8 cellular contexts compared by ENCODE assay signal in the genomic region with DNA sequence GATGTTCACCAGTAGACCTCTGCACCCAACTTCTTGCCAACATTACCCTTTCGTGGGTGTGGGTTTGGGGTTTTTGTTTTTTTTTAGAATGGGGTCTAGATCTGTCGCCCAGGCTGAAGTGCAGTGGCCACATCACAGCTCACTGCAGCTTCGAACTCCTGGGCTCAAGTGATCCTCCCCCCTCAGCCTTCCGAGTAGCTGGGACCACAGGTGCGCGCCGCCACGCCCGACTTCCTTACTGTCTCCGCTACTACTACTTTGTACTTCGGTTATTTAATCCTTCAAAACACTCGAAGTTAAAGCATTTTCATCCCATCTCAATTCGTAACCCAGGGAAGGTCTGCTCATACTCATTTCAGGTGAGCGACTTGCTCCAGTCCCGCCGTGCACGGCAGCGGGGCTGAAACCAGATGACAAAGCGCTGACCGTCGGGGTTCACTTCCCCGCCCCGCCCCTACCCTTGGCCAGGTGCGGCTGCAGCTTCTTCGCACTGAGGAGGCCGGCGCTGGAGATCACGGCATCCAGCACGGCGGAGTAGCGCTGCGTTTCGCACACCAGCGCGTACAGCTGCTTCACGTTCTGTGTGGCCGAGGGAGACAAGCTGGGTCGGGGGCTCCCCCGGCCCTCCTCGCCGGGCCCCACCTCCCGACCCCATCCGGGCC. TPM values are rescaled to one million over a fixed set of nuclear protein-coding genes. Genes with fewer than 3 reads are reported as not detected.
DNase-seq lines count a peak whose midpoint lies in the region; ATAC-seq and TF ChIP-seq lines count a peak whose summit lies in the region.
"Not testable (repeated sequence)": the region's sequence is repeated elsewhere in the genome, so short reads cannot be mapped to it uniquely, and the experiment has no call there.

No MANE protein-coding gene starts in this region.

- BruUV-seq in HCT116 (replicated peaks; lab: Mats Ljungman, UMichigan) (TSS peak; percentile 76), Panc1 (replicated peaks; lab: Mats Ljungman, UMichigan) (TSS peak; percentile 94)
- not testable (repeated sequence) for BruUV-seq in mammary epithelial cell (replicated peaks; lab: Mats Ljungman, UMichigan)

- H3K9ac ChIP-seq in BLaER1; mammary epithelial cell (ENCODE audit: insufficient read depth, low read length): not testable (repeated sequence)
- peak overlapping the region; percentile 39; the same call in 1 of the 2 replicates for H3K9ac ChIP-seq in HCT116 (ENCODE audit: low read length)

- not testable (repeated sequence) for DNase-seq in HCT116 (ENCODE audit: low read depth, low spot score); Panc1 (ENCODE audit: low read depth, low spot score); mammary epithelial cell; sigmoid colon

- H3K9me3 ChIP-seq in BLaER1; HCT116 (ENCODE audit: control insufficient read depth in 1 of 2, insufficient read depth in 1 of 2, low read depth in 1 of 2, low read length in 2 of 2); Panc1 (ENCODE audit: control insufficient read depth, insufficient read depth, low read depth, low read length); mammary epithelial cell (replicated peaks; ENCODE audit: insufficient read depth, low read length); sigmoid colon: not testable (repeated sequence)

- H3K27me3 ChIP-seq in BLaER1; HCT116 (ENCODE audit: insufficient read depth, low read length); Panc1 (ENCODE audit: control insufficient read depth, insufficient read depth, low read length); mammary epithelial cell (ENCODE audit: insufficient read depth, low read length); sigmoid colon: not testable (repeated sequence)

- H3K4me2 ChIP-seq in BLaER1 (peak overlapping the region; percentile 59), HCT116 (ENCODE audit: low read length) (peak overlapping the region; percentile 48), mammary epithelial cell (ENCODE audit: insufficient read depth, low read depth, low read length) (peak overlapping the region; percentile 47)

- not testable (repeated sequence) for H2AFZ ChIP-seq in HCT116 (ENCODE audit: low read depth, low read length, poor library complexity, severe bottlenecking); mammary epithelial cell (ENCODE audit: low read depth, low read length)

- peak overlapping the region; percentile 57 for H3K4me3 ChIP-seq in BLaER1
- peak overlapping the region; percentile 43 to 48; a peak in 3 of 4 replicates for H3K4me3 ChIP-seq in HCT116 (replicated peaks in 1 of 2; ENCODE audit: low read depth in 1 of 2, low read length in 2 of 2)
- H3K4me3 ChIP-seq in Panc1 (ENCODE audit: low read depth in 2 of 2, low read length in 2 of 2) = peak overlapping the region; percentile 36 to 47
- H3K4me3 ChIP-seq in mammary epithelial cell (replicated peaks in 1 of 3; ENCODE audit: insufficient read depth in 1 of 3, low read depth in 2 of 3, low read length in 3 of 3) = peak overlapping the region in 2 of 3 experiments; percentile 33 to 47
- H3K4me3 ChIP-seq in iPS-11a (ENCODE audit: low read depth, low read length) = peak overlapping the region; percentile 27
- peak overlapping the region; percentile 30 to 44 (median 38) for H3K4me3 ChIP-seq in sigmoid colon

- dilution Hi-C loops in mammary epithelial cell (cut with HindIII; ENCODE audit: low sequenced_read_pairs) = not testable (repeated sequence)

- H4K20me1 ChIP-seq in BLaER1; HCT116 (ENCODE audit: insufficient read depth); mammary epithelial cell (ENCODE audit: insufficient read depth, low read length): not testable (repeated sequence)

- in situ Hi-C loops in Panc1 (cut with HindIII; ENCODE audit: low pct_unique_long_range_greater_than_20kb, low sequenced_read_pairs); mammary epithelial cell (cut with MboI; ENCODE audit: low sequenced_read_pairs in 2 of 2): not testable (repeated sequence)

- ATAC-seq in GM19035 (IDR thresholded peaks at IDR 0.05; ENCODE audit: unreplicated experiment) = peak; percentile 59
- ATAC-seq in HCT116 = peak; percentile 69
- ATAC-seq in HG03159 (IDR thresholded peaks at IDR 0.05; ENCODE audit: unreplicated experiment) = peak; percentile 53
- peak; percentile 66 for ATAC-seq in Panc1

- not testable (repeated sequence) for H3K36me3 ChIP-seq in BLaER1; HCT116 (ENCODE audit: control insufficient read depth in 1 of 2, insufficient read depth in 2 of 2, low read length in 2 of 2); Panc1 (ENCODE audit: control insufficient read depth, insufficient read depth, low read length); mammary epithelial cell (ENCODE audit: insufficient read depth, low read length); sigmoid colon

- CTCF ChIA-PET in HCT116 (lab: Charles Lee); Panc1 (lab: Charles Lee); mammary epithelial cell (lab: Charles Lee; ENCODE audit: low non-redundant PET): not testable (repeated sequence)

- H3K9me2 ChIP-seq in HCT116 (ENCODE audit: insufficient read depth) = not testable (repeated sequence)

- POLR2A ChIA-PET in HCT116 (lab: Charles Lee); Panc1 (lab: Charles Lee): not testable (repeated sequence)

- TF ChIP-seq CTCF in HCT116 (IDR thresholded peaks at IDR 0.05 in 2 of 3, conservative IDR thresholded peaks at IDR 0.05 in 1 of 3; ENCODE audit: borderline replicate concordance in 1 of 3, insufficient read depth in 1 of 3, low read depth in 2 of 3, low read length in 2 of 3); Panc1 (IDR thresholded peaks at IDR 0.05); mammary epithelial cell (conservative IDR thresholded peaks at IDR 0.05 in 1 of 2, IDR thresholded peaks at IDR 0.05 in 1 of 2; ENCODE audit: extremely low read depth in 1 of 2, insufficient read depth in 1 of 2, low read depth in 1 of 2, low read length in 2 of 2); sigmoid colon (IDR thresholded peaks at IDR 0.05): not testable (repeated sequence)

- not testable (repeated sequence) for TF ChIP-seq POLR2A in HCT116 (IDR thresholded peaks at IDR 0.05; ENCODE audit: borderline replicate concordance, extremely low read depth, insufficient read depth, insufficient read length); sigmoid colon (IDR thresholded peaks at IDR 0.05)

- H3K79me2 ChIP-seq in HCT116 (ENCODE audit: insufficient read depth, low read length); mammary epithelial cell (ENCODE audit: insufficient read depth, low read length): not testable (repeated sequence)

- H3K27ac ChIP-seq in BLaER1; HCT116 (ENCODE audit: low read depth, low read length); Panc1 (ENCODE audit: low read length); mammary epithelial cell (ENCODE audit: insufficient read depth, low read depth, low read length): not testable (repeated sequence)
- peak overlapping the region in 1 of 4 donors; percentile 52 for H3K27ac ChIP-seq in sigmoid colon

- not testable (repeated sequence) for H3K4me1 ChIP-seq in BLaER1; HCT116 (ENCODE audit: control insufficient read depth in 1 of 2, insufficient read depth in 2 of 2, low read length in 2 of 2); Panc1 (ENCODE audit: control insufficient read depth, insufficient read depth, low read length); mammary epithelial cell (ENCODE audit: insufficient read depth, low read length); sigmoid colon

- RAD21 ChIA-PET in HCT116 (lab: Charles Lee; ENCODE audit: low non-redundant PET in 1 of 2, low total read pairs in 2 of 2, uncharacterized antibody in 2 of 2, unreplicated experiment in 2 of 2) = not testable (repeated sequence)

- TF ChIP-seq EP300 in sigmoid colon (IDR thresholded peaks at IDR 0.05) = not testable (repeated sequence)

- intact Hi-C loops in HCT116 (cut with micrococcal nuclease); Panc1 (cut with micrococcal nuclease; ENCODE audit: unreplicated experiment); mammary epithelial cell (cut with micrococcal nuclease); sigmoid colon (cut with DNase I): not testable (repeated sequence)

- TF ChIP-seq RAD21 in HCT116 (IDR thresholded peaks at IDR 0.05; ENCODE audit: low read depth) = not testable (repeated sequence)

- WGBS in mammary epithelial cell (ENCODE audit: low coverage, missing lambda C conversion rate) = 0% methylated on average over 1 of the region's 43 CpGs
- WGBS in sigmoid colon, 2 donors = 2 to 4% methylated on average over 3 to 6 of the region's 43 CpGs

RNA-seq across cellular contexts. Expression of a gene that starts 15.2 kb away (rescaled TPM):
- total RNA-seq in HCT116 (2021; ENCODE audit: unreplicated experiment) (1.0 TPM), Panc1 (2021; ENCODE audit: unreplicated experiment) (0.46 TPM), mammary epithelial cell (under 1 TPM in 1 of 2 donors, not detected in 1; 0.50 TPM), sigmoid colon (not detected)
- 1.00 and 1.3 TPM in 2 replicates for polyA plus RNA-seq in HCT116 (2012)
- 2.4 TPM for polyA plus RNA-seq in Panc1 (2012; ENCODE audit: insufficient read length)
- polyA plus RNA-seq in mammary epithelial cell (0.03 TPM), sigmoid colon (under 1 TPM in 1 of 3 donors, not detected in 2; 0.38 TPM)
- polyA minus RNA-seq in mammary epithelial cell = not detected

RNA-seq across cellular contexts. Expression of a gene that starts 29.1 kb away (rescaled TPM):
- 53.3 TPM for total RNA-seq in HCT116 (2021; ENCODE audit: unreplicated experiment)
- 31.3 and 34.9 TPM in 2 replicates for polyA plus RNA-seq in HCT116 (2012)
- 62.4 TPM for total RNA-seq in Panc1 (2021; ENCODE audit: unreplicated experiment)
- polyA plus RNA-seq in Panc1 (2012; ENCODE audit: insufficient read length) = 53.1 TPM
- total RNA-seq in mammary epithelial cell = 10 to 100 TPM; 10.7 to 49.6 TPM
- 12.0 TPM for polyA plus RNA-seq in mammary epithelial cell
- 43.7 TPM for polyA minus RNA-seq in mammary epithelial cell
- 10 to 100 TPM in 3 of 4 donors, 1 to 10 TPM in 1; 8.2 to 16.6 (median 12.0) TPM for total RNA-seq in sigmoid colon
- polyA plus RNA-seq in sigmoid colon = 10 to 100 TPM in 1 of 3 donors, 1 to 10 TPM in 2; 7.2 to 24.8 (median 8.8) TPM
